ENCODE assay signal across 8 cellular contexts in genomic region chr1:113904674-113905434, GRCh38. TPM values are rescaled to one million over a fixed set of nuclear protein-coding genes. Genes with fewer than 3 reads are reported as not detected.
A peak's percentile ranks its signal among the peaks of the same experiment; 100 is the strongest.
DNase-seq lines count a peak whose midpoint lies in the region; ATAC-seq and TF ChIP-seq lines count a peak whose summit lies in the region.

TSS of gene AP4B1 (minus strand) at chr1:113904799. CDS start at chr1:113904717, 82 bp downstream.
TSS of gene DCLRE1B (plus strand) at chr1:113905326. CDS start at chr1:113905587, 261 bp downstream.

- H3K27me3 ChIP-seq in BJ (ENCODE audit: control insufficient read depth, insufficient read depth, low read length): no peaks in the 10 kb centered on the region

- POLR2A ChIA-PET in BJ (lab: Charles Lee): interaction anchor here (0.8 to 1.3 kb wide), 2 partner anchors 19 to 24 kb away, joined by 3 to 5 read pairs; partner anchors contain the start of gene HIPK1

- CTCF ChIA-PET in BJ (lab: Yijun Ruan, JAX): interaction anchor here (0.5 to 3.8 kb wide), 8 partner anchors 15 to 378 kb away, joined by 3 to 20 read pairs (median 4); partner anchors contain the start of genes BCL2L15 and HIPK1

- TF ChIP-seq CTCF in BJ (IDR thresholded peaks at IDR 0.05; ENCODE audit: insufficient read depth, low read depth, low read length): peak; percentile 80
- TF ChIP-seq CTCF in choroid plexus epithelial cell (conservative IDR thresholded peaks at IDR 0.05; ENCODE audit: low read depth, low read length): peak; percentile 83

- H3K4me3 ChIP-seq in BJ (ENCODE audit: low read depth, low read length) (peak within 1 kb of the TSS; percentile 51), choroid plexus epithelial cell (ENCODE audit: low read depth, low read length) (peak within 1 kb of the TSS; percentile 73)

- peak; percentile 99 for DNase-seq in BJ (ENCODE audit: low read depth)
- peak; percentile 91 for DNase-seq in GM19238 (ENCODE audit: insufficient read length, low spot score)
- peak; percentile 100 for DNase-seq in NCI-H510A treated with DMSO at 0.1 percent for 48 hours (lab: John Stamatoyannopoulos, UW)
- DNase-seq in activated CD4-positive, alpha-beta T cell treated with anti-CD3 and anti-CD28 coated beads for 24 hours (ENCODE audit: low read depth in 2 of 2): peak; percentile 95 to 96
- DNase-seq in choroid plexus epithelial cell (ENCODE audit: low read depth): peak; percentile 100
- peak; percentile 99 for DNase-seq in kidney glomerular epithelial cell (lab: John Stamatoyannopoulos, UW)
- DNase-seq in stimulated activated CD4-positive, alpha-beta T cell treated with anti-CD3 and anti-CD28 coated beads, Interleukin-1b, Interleukin-23, amount 100 ng/mL, for 1 hour (ENCODE audit: low read depth in 2 of 2): peak; percentile 87 to 93

- ATAC-seq in HG03442 (IDR thresholded peaks at IDR 0.05; ENCODE audit: unreplicated experiment): peak; percentile 87

- H3K36me3 ChIP-seq in BJ (ENCODE audit: control insufficient read depth, insufficient read depth, low read length): no peaks in the 10 kb centered on the region; the same call in 1 of the 2 replicates

RNA-seq across cellular contexts. Expression of gene AP4B1, which starts in this region (rescaled TPM):
- polyA plus RNA-seq in BJ (2011; rRNA removed): 9.5 and 13.2 TPM in 2 replicates
- polyA minus RNA-seq in BJ (2011; rRNA and poly(A)+ RNA removed): 9.7 and 11.4 TPM in 2 replicates

RNA-seq across cellular contexts. Expression of gene DCLRE1B, which starts in this region (rescaled TPM):
- polyA plus RNA-seq in BJ (2011; rRNA removed): 3.4 and 4.5 TPM in 2 replicates
- 3.2 and 4.8 TPM in 2 replicates for polyA minus RNA-seq in BJ (2011; rRNA and poly(A)+ RNA removed)

Comparison
In these comparisons a context has a peak if more than half of its experiments do, and no peak if none do; other contexts are left out.
1. Peak in every context shown above with its lines: DNase-seq, ATAC-seq and H3K4me3 ChIP-seq.